Comparison of ENCODE assay signal across 1 cellular context in the genomic region with DNA sequence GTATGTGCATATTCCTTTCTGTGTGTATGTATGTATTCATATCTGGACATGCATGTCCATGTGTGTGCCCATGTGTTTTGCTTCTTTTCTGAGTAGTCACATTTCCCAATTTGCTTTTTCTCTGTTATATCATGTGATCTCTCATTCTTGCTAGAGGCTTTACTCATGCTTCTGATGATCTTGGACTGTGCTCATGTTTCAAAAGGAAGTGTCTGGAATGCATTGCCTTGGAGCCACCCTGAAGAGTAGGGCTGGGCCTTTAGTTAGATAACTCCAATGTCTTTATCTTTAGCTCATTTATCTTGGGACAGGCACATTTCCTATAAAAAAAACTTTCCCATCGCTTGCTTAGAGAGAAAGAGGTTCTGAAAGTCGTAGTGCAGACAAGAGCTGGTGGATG.
TF ChIP-seq lines count a peak whose summit lies in the region.

No MANE protein-coding gene starts in this region.

TF ChIP-seq in HepG2, 621 proteins besides CTCF, POLR2A, EP300 and RAD21 (continued from another document):
- TF ChIP-seq POGK (CRISPR knock-in tag; conservative IDR thresholded peaks at IDR 0.05) = no peak
